In genomic region chr12:55972045-55972843, GRCh38 we compare ENCODE assay signal across 2 cellular contexts.
TF ChIP-seq lines count a peak whose summit lies in the region.

No MANE protein-coding gene starts in this region.

TF ChIP-seq in A549, 52 proteins besides CTCF, POLR2A, EP300 and RAD21:
- no peak for TF ChIP-seq TP53 (CRISPR knock-in tag; IDR thresholded peaks at IDR 0.05)
- TF ChIP-seq HDAC2 (IDR thresholded peaks at IDR 0.05): no peak
- no peak for TF ChIP-seq ZFP36 (IDR thresholded peaks at IDR 0.05; ENCODE audit: borderline replicate concordance, partially characterized antibody)
- no peak for TF ChIP-seq MAFK (IDR thresholded peaks at IDR 0.05; ENCODE audit: partially characterized antibody)
- no peak for TF ChIP-seq RCOR1 (IDR thresholded peaks at IDR 0.05; ENCODE audit: low read depth, low read length)
- TF ChIP-seq BHLHE40 (IDR thresholded peaks at IDR 0.05; ENCODE audit: low read depth, low read length): no peak
- TF ChIP-seq CHD4 (IDR thresholded peaks at IDR 0.05; ENCODE audit: borderline replicate concordance): no peak
- no peak for TF ChIP-seq POLR2AphosphoS2 (conservative IDR thresholded peaks at IDR 0.05; ENCODE audit: low read length)
- TF ChIP-seq CBX2 (IDR thresholded peaks at IDR 0.05; ENCODE audit: borderline replicate concordance, low read depth): no peak
- TF ChIP-seq, protein P1, sequence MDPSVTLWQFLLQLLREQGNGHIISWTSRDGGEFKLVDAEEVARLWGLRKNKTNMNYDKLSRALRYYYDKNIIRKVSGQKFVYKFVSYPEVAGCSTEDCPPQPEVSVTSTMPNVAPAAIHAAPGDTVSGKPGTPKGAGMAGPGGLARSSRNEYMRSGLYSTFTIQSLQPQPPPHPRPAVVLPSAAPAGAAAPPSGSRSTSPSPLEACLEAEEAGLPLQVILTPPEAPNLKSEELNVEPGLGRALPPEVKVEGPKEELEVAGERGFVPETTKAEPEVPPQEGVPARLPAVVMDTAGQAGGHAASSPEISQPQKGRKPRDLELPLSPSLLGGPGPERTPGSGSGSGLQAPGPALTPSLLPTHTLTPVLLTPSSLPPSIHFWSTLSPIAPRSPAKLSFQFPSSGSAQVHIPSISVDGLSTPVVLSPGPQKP (IDR thresholded peaks at IDR 0.05; ENCODE audit: low read depth, low read length): no peak
- TF ChIP-seq FOSL2 (IDR thresholded peaks at IDR 0.05): no peak
- no peak for TF ChIP-seq FOSL2 (CRISPR knock-in tag; IDR thresholded peaks at IDR 0.05)
- TF ChIP-seq, protein P2, sequence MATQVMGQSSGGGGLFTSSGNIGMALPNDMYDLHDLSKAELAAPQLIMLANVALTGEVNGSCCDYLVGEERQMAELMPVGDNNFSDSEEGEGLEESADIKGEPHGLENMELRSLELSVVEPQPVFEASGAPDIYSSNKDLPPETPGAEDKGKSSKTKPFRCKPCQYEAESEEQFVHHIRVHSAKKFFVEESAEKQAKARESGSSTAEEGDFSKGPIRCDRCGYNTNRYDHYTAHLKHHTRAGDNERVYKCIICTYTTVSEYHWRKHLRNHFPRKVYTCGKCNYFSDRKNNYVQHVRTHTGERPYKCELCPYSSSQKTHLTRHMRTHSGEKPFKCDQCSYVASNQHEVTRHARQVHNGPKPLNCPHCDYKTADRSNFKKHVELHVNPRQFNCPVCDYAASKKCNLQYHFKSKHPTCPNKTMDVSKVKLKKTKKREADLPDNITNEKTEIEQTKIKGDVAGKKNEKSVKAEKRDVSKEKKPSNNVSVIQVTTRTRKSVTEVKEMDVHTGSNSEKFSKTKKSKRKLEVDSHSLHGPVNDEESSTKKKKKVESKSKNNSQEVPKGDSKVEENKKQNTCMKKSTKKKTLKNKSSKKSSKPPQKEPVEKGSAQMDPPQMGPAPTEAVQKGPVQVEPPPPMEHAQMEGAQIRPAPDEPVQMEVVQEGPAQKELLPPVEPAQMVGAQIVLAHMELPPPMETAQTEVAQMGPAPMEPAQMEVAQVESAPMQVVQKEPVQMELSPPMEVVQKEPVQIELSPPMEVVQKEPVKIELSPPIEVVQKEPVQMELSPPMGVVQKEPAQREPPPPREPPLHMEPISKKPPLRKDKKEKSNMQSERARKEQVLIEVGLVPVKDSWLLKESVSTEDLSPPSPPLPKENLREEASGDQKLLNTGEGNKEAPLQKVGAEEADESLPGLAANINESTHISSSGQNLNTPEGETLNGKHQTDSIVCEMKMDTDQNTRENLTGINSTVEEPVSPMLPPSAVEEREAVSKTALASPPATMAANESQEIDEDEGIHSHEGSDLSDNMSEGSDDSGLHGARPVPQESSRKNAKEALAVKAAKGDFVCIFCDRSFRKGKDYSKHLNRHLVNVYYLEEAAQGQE (IDR thresholded peaks at IDR 0.05): no peak
- TF ChIP-seq HOXA7 (CRISPR knock-in tag; IDR thresholded peaks at IDR 0.05): no peak
- no peak for TF ChIP-seq HOXB5 (CRISPR knock-in tag; IDR thresholded peaks at IDR 0.05)

TF ChIP-seq in HepG2, 621 proteins besides CTCF, POLR2A, EP300 and RAD21 (continues in another document):
- TF ChIP-seq, protein P3, sequence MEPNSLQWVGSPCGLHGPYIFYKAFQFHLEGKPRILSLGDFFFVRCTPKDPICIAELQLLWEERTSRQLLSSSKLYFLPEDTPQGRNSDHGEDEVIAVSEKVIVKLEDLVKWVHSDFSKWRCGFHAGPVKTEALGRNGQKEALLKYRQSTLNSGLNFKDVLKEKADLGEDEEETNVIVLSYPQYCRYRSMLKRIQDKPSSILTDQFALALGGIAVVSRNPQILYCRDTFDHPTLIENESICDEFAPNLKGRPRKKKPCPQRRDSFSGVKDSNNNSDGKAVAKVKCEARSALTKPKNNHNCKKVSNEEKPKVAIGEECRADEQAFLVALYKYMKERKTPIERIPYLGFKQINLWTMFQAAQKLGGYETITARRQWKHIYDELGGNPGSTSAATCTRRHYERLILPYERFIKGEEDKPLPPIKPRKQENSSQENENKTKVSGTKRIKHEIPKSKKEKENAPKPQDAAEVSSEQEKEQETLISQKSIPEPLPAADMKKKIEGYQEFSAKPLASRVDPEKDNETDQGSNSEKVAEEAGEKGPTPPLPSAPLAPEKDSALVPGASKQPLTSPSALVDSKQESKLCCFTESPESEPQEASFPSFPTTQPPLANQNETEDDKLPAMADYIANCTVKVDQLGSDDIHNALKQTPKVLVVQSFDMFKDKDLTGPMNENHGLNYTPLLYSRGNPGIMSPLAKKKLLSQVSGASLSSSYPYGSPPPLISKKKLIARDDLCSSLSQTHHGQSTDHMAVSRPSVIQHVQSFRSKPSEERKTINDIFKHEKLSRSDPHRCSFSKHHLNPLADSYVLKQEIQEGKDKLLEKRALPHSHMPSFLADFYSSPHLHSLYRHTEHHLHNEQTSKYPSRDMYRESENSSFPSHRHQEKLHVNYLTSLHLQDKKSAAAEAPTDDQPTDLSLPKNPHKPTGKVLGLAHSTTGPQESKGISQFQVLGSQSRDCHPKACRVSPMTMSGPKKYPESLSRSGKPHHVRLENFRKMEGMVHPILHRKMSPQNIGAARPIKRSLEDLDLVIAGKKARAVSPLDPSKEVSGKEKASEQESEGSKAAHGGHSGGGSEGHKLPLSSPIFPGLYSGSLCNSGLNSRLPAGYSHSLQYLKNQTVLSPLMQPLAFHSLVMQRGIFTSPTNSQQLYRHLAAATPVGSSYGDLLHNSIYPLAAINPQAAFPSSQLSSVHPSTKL (CRISPR knock-in tag; IDR thresholded peaks at IDR 0.05): 0 out of 2 replicates have a peak, but pooled peaks have one; percentile 12
- TF ChIP-seq PAXIP1 (CRISPR knock-in tag; conservative IDR thresholded peaks at IDR 0.05) (no peak), ESRRA (CRISPR knock-in tag; IDR thresholded peaks at IDR 0.05; ENCODE audit: low read depth) (no peak), POLR2G (IDR thresholded peaks at IDR 0.05; ENCODE audit: low read depth, low read length) (no peak), ZNF644 (CRISPR knock-in tag; IDR thresholded peaks at IDR 0.05; ENCODE audit: low read depth) (no peak), HHEX (CRISPR knock-in tag; IDR thresholded peaks at IDR 0.05) (no peak), ZNF7 (CRISPR knock-in tag; IDR thresholded peaks at IDR 0.05) (no peak), PLRG1 (conservative IDR thresholded peaks at IDR 0.05) (no peak), ZBTB38 (CRISPR knock-in tag; IDR thresholded peaks at IDR 0.05) (no peak), TOPORS (CRISPR knock-in tag; IDR thresholded peaks at IDR 0.05) (no peak), ZC3H13 (CRISPR knock-in tag; IDR thresholded peaks at IDR 0.05) (no peak), TFDP1 (CRISPR knock-in tag; IDR thresholded peaks at IDR 0.05; ENCODE audit: borderline replicate concordance) (no peak), PRDM10 (CRISPR knock-in tag; IDR thresholded peaks at IDR 0.05; ENCODE audit: low read depth) (no peak), CSRNP1 (CRISPR knock-in tag; IDR thresholded peaks at IDR 0.05) (no peak), GATAD1 (CRISPR knock-in tag; IDR thresholded peaks at IDR 0.05) (no peak), ARID3A (IDR thresholded peaks at IDR 0.05; ENCODE audit: low read depth, low read length) (no peak), ZNF563 (CRISPR knock-in tag; IDR thresholded peaks at IDR 0.05) (no peak), ZNF776 (CRISPR knock-in tag; IDR thresholded peaks at IDR 0.05) (no peak), BRD4 (CRISPR knock-in tag; IDR thresholded peaks at IDR 0.05) (no peak), TEAD3 (CRISPR knock-in tag; optimal IDR thresholded peaks at IDR 0.05; ENCODE audit: borderline replicate concordance) (peak; percentile 84), ZBTB21 (CRISPR knock-in tag; IDR thresholded peaks at IDR 0.05) (no peak), MTF2 (CRISPR knock-in tag; IDR thresholded peaks at IDR 0.05; ENCODE audit: borderline replicate concordance) (no peak), THAP11 (CRISPR knock-in tag; IDR thresholded peaks at IDR 0.05) (no peak), ZSCAN29 (CRISPR knock-in tag; conservative IDR thresholded peaks at IDR 0.05) (no peak)
- TF ChIP-seq, protein P4, sequence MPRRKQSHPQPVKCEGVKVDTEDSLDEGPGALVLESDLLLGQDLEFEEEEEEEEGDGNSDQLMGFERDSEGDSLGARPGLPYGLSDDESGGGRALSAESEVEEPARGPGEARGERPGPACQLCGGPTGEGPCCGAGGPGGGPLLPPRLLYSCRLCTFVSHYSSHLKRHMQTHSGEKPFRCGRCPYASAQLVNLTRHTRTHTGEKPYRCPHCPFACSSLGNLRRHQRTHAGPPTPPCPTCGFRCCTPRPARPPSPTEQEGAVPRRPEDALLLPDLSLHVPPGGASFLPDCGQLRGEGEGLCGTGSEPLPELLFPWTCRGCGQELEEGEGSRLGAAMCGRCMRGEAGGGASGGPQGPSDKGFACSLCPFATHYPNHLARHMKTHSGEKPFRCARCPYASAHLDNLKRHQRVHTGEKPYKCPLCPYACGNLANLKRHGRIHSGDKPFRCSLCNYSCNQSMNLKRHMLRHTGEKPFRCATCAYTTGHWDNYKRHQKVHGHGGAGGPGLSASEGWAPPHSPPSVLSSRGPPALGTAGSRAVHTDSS (CRISPR knock-in tag; conservative IDR thresholded peaks at IDR 0.05): no peak
- TF ChIP-seq, protein P5, sequence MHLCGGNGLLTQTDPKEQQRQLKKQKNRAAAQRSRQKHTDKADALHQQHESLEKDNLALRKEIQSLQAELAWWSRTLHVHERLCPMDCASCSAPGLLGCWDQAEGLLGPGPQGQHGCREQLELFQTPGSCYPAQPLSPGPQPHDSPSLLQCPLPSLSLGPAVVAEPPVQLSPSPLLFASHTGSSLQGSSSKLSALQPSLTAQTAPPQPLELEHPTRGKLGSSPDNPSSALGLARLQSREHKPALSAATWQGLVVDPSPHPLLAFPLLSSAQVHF (CRISPR knock-in tag; IDR thresholded peaks at IDR 0.05): no peak
